Comparison of ENCODE assay signal across 8 cellular contexts in the genomic region with DNA sequence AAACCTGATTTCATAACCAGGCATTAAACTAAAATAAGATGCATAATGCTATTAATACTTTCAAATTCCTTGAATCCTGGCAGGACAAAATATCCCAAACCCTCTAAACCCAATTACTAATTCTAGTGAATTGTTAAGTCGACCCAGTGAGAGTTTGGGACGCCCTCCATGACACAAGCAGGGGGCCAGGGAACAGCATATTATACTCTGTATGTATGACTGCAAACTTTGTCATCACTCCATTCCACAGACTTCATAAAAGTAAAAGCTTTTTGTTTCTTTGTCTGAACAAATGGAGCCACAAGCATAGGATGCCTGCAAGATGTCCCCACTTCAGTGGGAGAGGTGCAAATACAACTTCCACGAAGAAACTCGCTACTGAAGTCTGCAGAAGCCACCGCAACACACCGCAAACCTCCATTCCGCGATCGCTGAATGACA. TPM values are rescaled to one million over a fixed set of nuclear protein-coding genes. Genes with fewer than 3 reads are reported as not detected.
A peak's percentile ranks its signal among the peaks of the same experiment; 100 is the strongest.
DNase-seq lines count a peak whose midpoint lies in the region; ATAC-seq, FAIRE-seq and TF ChIP-seq lines count a peak whose summit lies in the region.

No MANE protein-coding gene starts in this region.

- no peak for ATAC-seq in GM18907 (IDR thresholded peaks at IDR 0.05; ENCODE audit: unreplicated experiment)

- H2BK5ac ChIP-seq in H1 (ENCODE audit: low read depth, low read length): no peak overlapping the region

- DNase-seq in T-helper 2 cell treated with Interferon-gamma antibody and Interleukin-4, amounts not matched to agents 5 μg/mL and 100 μg/mL, for 36 hours (ENCODE audit: low spot score): peak; percentile 73
- DNase-seq in H1 (ENCODE audit: low read depth in 1 of 2, low spot score in 2 of 2): no peak
- DNase-seq in ovary: no peak
- no peak for DNase-seq in MV-4-11 (lab: John Stamatoyannopoulos, UW)
- DNase-seq in SKM-1 treated with dmso at 0.1 percent for 144 hours (lab: John Stamatoyannopoulos, UW; ENCODE audit: unreplicated experiment): no peak
- no peak for DNase-seq in NCI-H510A treated with DMSO at 0.1 percent for 48 hours (lab: John Stamatoyannopoulos, UW)

- H3K9me3 ChIP-seq in H1 (ENCODE audit: insufficient read depth in 2 of 2, low read depth in 1 of 2, low read length in 1 of 2): no peaks in the 10 kb centered on the region
- no peaks in the 10 kb centered on the region for H3K9me3 ChIP-seq in ovary

- H3K18ac ChIP-seq in H1 (ENCODE audit: extremely low read depth, low read length): 0 out of 2 replicates have a peak overlapping the region, but pooled peaks have one; percentile 71

- TF ChIP-seq CTCF in GM12875 (IDR thresholded peaks at IDR 0.05; ENCODE audit: borderline replicate concordance, insufficient read depth, low read depth, low read length) (no peak), H1 (IDR thresholded peaks at IDR 0.05; ENCODE audit: control extremely low read depth in 1 of 3, insufficient read depth in 1 of 3, low read depth in 1 of 3, low read length in 3 of 3) (no peak), ovary (IDR thresholded peaks at IDR 0.05) (no peak)

- H4K8ac ChIP-seq in H1 (ENCODE audit: extremely low read depth, insufficient read depth, low read length): no peak overlapping the region

- H2BK20ac ChIP-seq in H1 (ENCODE audit: low read length): no peak overlapping the region

- peak overlapping the region; percentile 58 for H2BK120ac ChIP-seq in H1 (replicated peaks; ENCODE audit: low read depth, low read length)

- H3K23ac ChIP-seq in H1 (ENCODE audit: insufficient read length): no peak overlapping the region

- FAIRE-seq in H1 (lab: Jason Lieb, UNC): no peak

- H2AK5ac ChIP-seq in H1 (ENCODE audit: low read depth, low read length): no peak overlapping the region

- H3K4me3 Mint-ChIP-seq in T-helper 2 cell treated with Interferon-gamma antibody and Interleukin-4, amounts not matched to agents 5 μg/mL and 100 μg/mL, for 36 hours: peak overlapping the region; percentile 93

- no peak for TF ChIP-seq POLR2A in H1 (IDR thresholded peaks at IDR 0.05; ENCODE audit: control extremely low read depth in 1 of 2, low read depth in 2 of 2, low read length in 2 of 2)
- TF ChIP-seq POLR2A in ovary (IDR thresholded peaks at IDR 0.05): no peak

- TF ChIP-seq EP300 in H1 (IDR thresholded peaks at IDR 0.05; ENCODE audit: borderline replicate concordance in 1 of 2, low read depth in 2 of 2, low read length in 2 of 2): no peak
- TF ChIP-seq EP300 in ovary (IDR thresholded peaks at IDR 0.05): no peak

- H3K4ac ChIP-seq in H1 (replicated peaks; ENCODE audit: insufficient read length, low read depth, low read length): no peak overlapping the region

- H3K4me3 ChIP-seq in GM12875 (ENCODE audit: low read depth, low read length) (peak overlapping the region; percentile 63), H1 (ENCODE audit: extremely low read depth in 1 of 4, insufficient read depth in 2 of 4, low read depth in 3 of 4, low read length in 4 of 4) (peak overlapping the region; percentile 86 to 92 (median 88)), ovary (peak overlapping the region; percentile 84)

- peak overlapping the region; percentile 95 for H3K27ac Mint-ChIP-seq in T-helper 2 cell treated with Interferon-gamma antibody and Interleukin-4, amounts not matched to agents 5 μg/mL and 100 μg/mL, for 36 hours

- peaks cover 34% of the 10 kb centered on the region for H3K4me1 Mint-ChIP-seq in T-helper 2 cell treated with Interferon-gamma antibody and Interleukin-4, amounts not matched to agents 5 μg/mL and 100 μg/mL, for 36 hours (ENCODE audit: low read depth)

- no peak overlapping the region for H2BK12ac ChIP-seq in H1 (ENCODE audit: low read depth, low read length)

- POLR2A ChIA-PET in H1 (lab: Charles Lee; ENCODE audit: partially characterized antibody): interaction anchor here (1.1 to 3.1 kb wide), 8 partner anchors 8 to 132 kb away, joined by 4 to 28 read pairs (median 8); partner anchors contain the start of gene CAPN2

- peaks cover 2% of the 10 kb centered on the region for H3K27me3 Mint-ChIP-seq in T-helper 2 cell treated with Interferon-gamma antibody and Interleukin-4, amounts not matched to agents 5 μg/mL and 100 μg/mL, for 36 hours (ENCODE audit: low read depth)

- H3K27me3 ChIP-seq in H1 (replicated peaks in 1 of 4; ENCODE audit: control insufficient read depth in 3 of 4, extremely low read depth in 1 of 4, insufficient read depth in 3 of 4, low read length in 3 of 4) (no peaks in the 10 kb centered on the region; a peak in 1 of 7 replicates), ovary (no peaks in the 10 kb centered on the region)

- H3K27ac ChIP-seq in H1 (ENCODE audit: low read depth, low read length) (no peak overlapping the region), ovary (peak overlapping the region; percentile 98 to 99)

- H3K56ac ChIP-seq in H1 (replicated peaks; ENCODE audit: insufficient read length, low read depth, low read length): no peak overlapping the region

- no peak overlapping the region for H3K14ac ChIP-seq in H1 (ENCODE audit: insufficient read length)

- H4K5ac ChIP-seq in H1 (ENCODE audit: insufficient read length, low read depth, low read length): peak overlapping the region; percentile 15

- H2AFZ ChIP-seq in H1 (ENCODE audit: low read length): no peak overlapping the region

- no peaks in the 10 kb centered on the region for H3K36me3 ChIP-seq in H1 (ENCODE audit: control insufficient read depth in 2 of 4, insufficient read depth in 4 of 4, low read length in 3 of 4)
- H3K36me3 ChIP-seq in ovary: no peaks in the 10 kb centered on the region

- peaks cover 5% of the 10 kb centered on the region for H3K36me3 Mint-ChIP-seq in T-helper 2 cell treated with Interferon-gamma antibody and Interleukin-4, amounts not matched to agents 5 μg/mL and 100 μg/mL, for 36 hours (ENCODE audit: low read depth)

- whole genome bisulfite sequencing in H1 (ENCODE audit: extremely low coverage in 1 of 2, insufficient coverage in 1 of 2, insufficient read length in 1 of 2, insufficient replicate concordance in 2 of 2, low coverage in 1 of 2, low lambda C conversion rate in 2 of 2, missing lambda C conversion rate in 1 of 2), 2 experiments: 4% methylated on average over 9 of the region's 9 CpGs; no CpG with 5 or more reads in 1 of the 2 experiments
- WGBS in ovary, 3 donors: 5 to 10% (median 8%) methylated on average over 9 of the region's 9 CpGs

- H3K9ac ChIP-seq in H1 (replicated peaks in 1 of 4; ENCODE audit: extremely low read depth in 1 of 4, low read depth in 3 of 4, low read length in 3 of 4): peak overlapping the region; percentile 52 to 90 (median 84)

- peaks cover 3% of the 10 kb centered on the region; the same call in 1 of the 2 replicates for H3K23me2 ChIP-seq in H1 (ENCODE audit: low read depth, low read length)

- peaks cover under 1% of the 10 kb centered on the region for H3K9me3 Mint-ChIP-seq in T-helper 2 cell treated with Interferon-gamma antibody and Interleukin-4, amounts not matched to agents 5 μg/mL and 100 μg/mL, for 36 hours

- no peak overlapping the region for H4K91ac ChIP-seq in H1 (replicated peaks; ENCODE audit: insufficient read length, low read length)

- H4K20me1 ChIP-seq in H1 (replicated peaks in 1 of 2; ENCODE audit: control insufficient read depth in 1 of 2, insufficient read depth in 2 of 2, low read length in 2 of 2): peaks cover 4 to 10% of the 10 kb centered on the region in 2 experiments

- intact Hi-C loops in ovary (cut with DNase I): loop anchor here in 1 of 4 donors (10.0 kb wide), 1 partner anchor 130 kb away; the partner anchor contains the start of gene CAPN2

- TF ChIP-seq RAD21 in H1 (IDR thresholded peaks at IDR 0.05 in 1 of 2, conservative IDR thresholded peaks at IDR 0.05 in 1 of 2; ENCODE audit: low read depth in 2 of 2, low read length in 2 of 2): no peak

- H3K79me2 ChIP-seq in H1 (ENCODE audit: control insufficient read depth in 1 of 2, insufficient read depth in 2 of 2, low read length in 2 of 2): peaks cover 10 to 57% of the 10 kb centered on the region in 2 experiments; a peak in 3 of 4 replicates

- H2BK15ac ChIP-seq in H1 (ENCODE audit: low read length): no peak overlapping the region

- peak overlapping the region; percentile 77 to 91 for H3K4me2 ChIP-seq in H1 (ENCODE audit: insufficient read depth in 1 of 2, low read depth in 2 of 2, low read length in 2 of 2)

- no peaks in the 10 kb centered on the region for H3K79me1 ChIP-seq in H1 (ENCODE audit: low read depth, low read length)

- H3K4me1 ChIP-seq in H1 (replicated peaks in 1 of 4; ENCODE audit: control insufficient read depth in 3 of 4, insufficient read depth in 4 of 4, low read length in 3 of 4) (no peaks in the 10 kb centered on the region; a peak in 4 of 7 replicates), ovary (ENCODE audit: insufficient read depth) (peaks cover 4% of the 10 kb centered on the region)

- CTCF ChIA-PET in H1 (lab: Charles Lee; ENCODE audit: partially characterized antibody): interaction anchor here (0.9 to 1.6 kb wide), 2 partner anchors 18 to 33 kb away, joined by 5 to 7 read pairs; no protein-coding TSS in a partner anchor

TF ChIP-seq in H1, 55 proteins besides CTCF, POLR2A, EP300 and RAD21 (continues in another document):
- TF ChIP-seq ATF3 (IDR thresholded peaks at IDR 0.05; ENCODE audit: insufficient read depth, low read depth, low read length): no peak
- TF ChIP-seq SIN3A (conservative IDR thresholded peaks at IDR 0.05 in 1 of 2, IDR thresholded peaks at IDR 0.05 in 1 of 2; ENCODE audit: low read depth in 1 of 2, low read length in 2 of 2): no peak
- no peak for TF ChIP-seq SP1 (IDR thresholded peaks at IDR 0.05; ENCODE audit: low read depth, low read length)
- TF ChIP-seq EGR1 (IDR thresholded peaks at IDR 0.05; ENCODE audit: borderline replicate concordance, low read depth, low read length): no peak
- TF ChIP-seq BACH1 (IDR thresholded peaks at IDR 0.05; ENCODE audit: low read length): no peak
- no peak for TF ChIP-seq SAP30 (IDR thresholded peaks at IDR 0.05; ENCODE audit: insufficient read depth, insufficient replicate concordance, low read length)
- no peak for TF ChIP-seq HDAC6 (IDR thresholded peaks at IDR 0.05; ENCODE audit: low read depth, low read length)
- no peak for TF ChIP-seq CEBPB (IDR thresholded peaks at IDR 0.05; ENCODE audit: low read depth, low read length)

RNA-seq across cellular contexts. Expression of gene TP53BP2, which starts 1.2 kb away (rescaled TPM):
- total RNA-seq in H1 (2021; fragmentation: NEBNext Ultra II Directional; extraction: Animal tissue kit (Norgen Biotek cat#: 25700)): 38.7 and 38.9 TPM in 2 replicates
- 16.2 and 18.0 TPM in 2 replicates for polyA plus RNA-seq in H1 (2011; rRNA removed)
- 18.6 TPM for polyA plus RNA-seq in H1 (2011; cell fraction: cytosol; rRNA removed)
- polyA plus RNA-seq in H1 (2011; cell fraction: nucleus; rRNA removed): 21.9 TPM
- polyA plus RNA-seq in H1 (2012, experiment 1 of 2): 21.7 to 28.2 TPM (median 25.1 TPM) in 4 replicates
- 2.4 TPM for polyA plus RNA-seq in H1 (2012, experiment 2 of 2)
- 18.0 TPM for polyA plus RNA-seq in H1 (2013, experiment 1 of 2)
- 18.1 TPM for polyA plus RNA-seq in H1 (2013, experiment 2 of 2)
- 66.2 and 76.4 TPM in 2 replicates for polyA minus RNA-seq in H1 (2011; rRNA and poly(A)+ RNA removed)
- 22.8 TPM for polyA minus RNA-seq in H1 (2011; cell fraction: cytosol; rRNA and poly(A)+ RNA removed)
- polyA minus RNA-seq in H1 (2011; cell fraction: nucleus; rRNA and poly(A)+ RNA removed): 60.3 TPM
- 10 to 100 TPM; 29.3 to 43.6 (median 39.3) TPM for total RNA-seq in ovary
- polyA plus RNA-seq in ovary: 10 to 100 TPM; 12.4 to 26.9 TPM
